ENCODE assay signal across 20 cellular contexts in genomic region chr4:162700358-162700757, GRCh38.
DNase-seq lines count a peak whose midpoint lies in the region; ATAC-seq and TF ChIP-seq lines count a peak whose summit lies in the region.
"Had no signal": no experiment of that assay in that cellular context is flagged by ENCODE, and none has a peak within 500 bp of the region (broad histone marks: within the 10 kb centered on the region; RNA-seq: fewer than 3 reads in every experiment).

No MANE protein-coding gene starts in this region.

- H3K4me2 ChIP-seq in osteoblast (ENCODE audit: insufficient read depth, low read length), result no peak overlapping the region

- H3K27me3 Mint-ChIP-seq in endothelial cell (ENCODE audit: unreplicated experiment), result no peaks in the 10 kb centered on the region

- H3K36me3 Mint-ChIP-seq in endothelial cell (ENCODE audit: low read depth, unreplicated experiment), result no peaks in the 10 kb centered on the region

- peaks cover 2% of the 10 kb centered on the region for H3K9me3 ChIP-seq in osteoblast (ENCODE audit: low read depth, low read length)
- H3K9me3 ChIP-seq: HAP-1, Peyer's patch had no signal

- H3K9me3 Mint-ChIP-seq in endothelial cell (ENCODE audit: unreplicated experiment), result no peaks in the 10 kb centered on the region

- peaks cover 12% of the 10 kb centered on the region for H3K4me1 Mint-ChIP-seq in endothelial cell (ENCODE audit: unreplicated experiment)

- no peak overlapping the region for H2AFZ ChIP-seq in osteoblast (ENCODE audit: low read length)

- H3K36me3 ChIP-seq in osteoblast (ENCODE audit: insufficient read depth, low read length), result no peaks in the 10 kb centered on the region
- H3K36me3 ChIP-seq: HAP-1, Peyer's patch had no signal

- H3K79me2 ChIP-seq in osteoblast (ENCODE audit: insufficient read depth, low read length), result no peaks in the 10 kb centered on the region

- H3K4me3 Mint-ChIP-seq in endothelial cell (ENCODE audit: unreplicated experiment), result no peak overlapping the region

- no peak overlapping the region for H3K27ac ChIP-seq in osteoblast (ENCODE audit: low read depth, low read length)
- H3K27ac ChIP-seq: C4-2B, Peyer's patch, SK-N-MC had no signal

- DNase-seq in endothelial cell (ENCODE audit: low spot score) (no peak), osteoblast (ENCODE audit: insufficient read length, low spot score, missing footprints) (no peak), NCI-H446 (lab: John Stamatoyannopoulos, UW) (no peak), MV-4-11 (lab: John Stamatoyannopoulos, UW) (no peak), cortex of kidney (lab: John Stamatoyannopoulos, UW) (no peak)
- DNase-seq: GDM1, KG1, NCI-H1048, NCI-H146, NCI-H2081, NCI-H510A treated with DMSO at 0.1 percent for 48 hours, NCI-H82, Peyer's patch, Right ventricle myocardium superior had no signal

- no peaks in the 10 kb centered on the region for H4K20me1 ChIP-seq in osteoblast (ENCODE audit: insufficient read depth, low read length)

- H3K4me3 ChIP-seq in osteoblast (ENCODE audit: insufficient read depth, low read length), result no peak overlapping the region
- H3K4me3 ChIP-seq: HAP-1, Peyer's patch, SK-N-MC had no signal

- TF ChIP-seq CTCF in endothelial cell (IDR thresholded peaks at IDR 0.05; ENCODE audit: unreplicated experiment), result no peak
- no peak for TF ChIP-seq CTCF in osteoblast (IDR thresholded peaks at IDR 0.05; ENCODE audit: extremely low read depth, low read depth, low read length)

- H3K27ac Mint-ChIP-seq in endothelial cell (ENCODE audit: unreplicated experiment), result peak overlapping the region; percentile 4

- no peaks in the 10 kb centered on the region for H3K4me1 ChIP-seq in osteoblast (ENCODE audit: insufficient read depth, low read length)
- H3K4me1 ChIP-seq: Peyer's patch had no signal

- peak; percentile 36 for ATAC-seq in GM19023 (IDR thresholded peaks at IDR 0.05; ENCODE audit: unreplicated experiment)
- ATAC-seq in HG02588 (IDR thresholded peaks at IDR 0.05; ENCODE audit: unreplicated experiment), result peak; percentile 28
- ATAC-seq in HG03280 (IDR thresholded peaks at IDR 0.05; ENCODE audit: unreplicated experiment), result peak; percentile 6

- H3K27me3 ChIP-seq in osteoblast (ENCODE audit: insufficient read depth, low read length), result no peaks in the 10 kb centered on the region
- H3K27me3 ChIP-seq: Peyer's patch had no signal
